Comparison of ENCODE assay signal across 21 cellular contexts in genomic region chr9:136366826-136367225, GRCh38. TPM values are rescaled to one million over a fixed set of nuclear protein-coding genes. Genes with fewer than 3 reads are reported as not detected.
DNase-seq lines count a peak whose midpoint lies in the region; ATAC-seq, FAIRE-seq and TF ChIP-seq lines count a peak whose summit lies in the region.
"Had no signal": no experiment of that assay in that cellular context is flagged by ENCODE, and none has a peak within 500 bp of the region (broad histone marks: within the 10 kb centered on the region; RNA-seq: fewer than 3 reads in every experiment).

No MANE protein-coding gene starts in this region.

- H3K4me3 Mint-ChIP-seq in dendritic cell treated with granulocyte-macrophage colony-stimulating factor and Interleukin-4, amounts not matched to agents 40 ng/mL and 50 ng/mL, for 4 days = no peak overlapping the region
- H3K4me3 Mint-ChIP-seq in stimulated activated effector memory CD8-positive, alpha-beta T cell treated with anti-CD3 and anti-CD28 coated beads, Interleukin-12 subunit alpha, Interleukin-12 subunit beta, amount 100 ng/mL, for 72 hours = no peak overlapping the region
- H3K4me3 Mint-ChIP-seq: B cell, HFFc6 had no signal

- peak overlapping the region; percentile 61 for H2BK120ac ChIP-seq in neuronal stem cell (ENCODE audit: low read depth, low read length)

- POLR2A ChIA-PET in OCI-LY7 (lab: Charles Lee) = interaction anchor here (0.6 kb wide), 1 partner anchor 91 kb away, joined by 4 read pairs; no protein-coding TSS in a partner anchor

- no peaks in the 10 kb centered on the region for H3K9me2 ChIP-seq in OCI-LY7 (ENCODE audit: insufficient read depth, low read length)

- H2AK5ac ChIP-seq in neuronal stem cell (ENCODE audit: low read depth, low read length) = peak overlapping the region; percentile 37

- H3K27ac ChIP-seq in HL-60 (replicated peaks) (peak overlapping the region; percentile 66), neuronal stem cell (replicated peaks; ENCODE audit: low read length) (no peak overlapping the region), OCI-LY7 (ENCODE audit: low read depth, low read length, poor library complexity, severe bottlenecking) (no peak overlapping the region)

- no peaks in the 10 kb centered on the region for H3K9me3 Mint-ChIP-seq in dendritic cell treated with granulocyte-macrophage colony-stimulating factor and Interleukin-4, amounts not matched to agents 40 ng/mL and 50 ng/mL, for 4 days
- H3K9me3 Mint-ChIP-seq in stimulated activated effector memory CD8-positive, alpha-beta T cell treated with anti-CD3 and anti-CD28 coated beads, Interleukin-12 subunit alpha, Interleukin-12 subunit beta, amount 100 ng/mL, for 72 hours = no peaks in the 10 kb centered on the region
- H3K9me3 Mint-ChIP-seq: HFFc6 had no signal

- DNase-seq in HL-60 (ENCODE audit: low read depth in 1 of 2, low spot score in 1 of 2) = no peak
- DNase-seq in neuronal stem cell (ENCODE audit: low spot score) = no peak
- no peak for DNase-seq in stimulated activated effector memory CD8-positive, alpha-beta T cell treated with anti-CD3 and anti-CD28 coated beads, Interleukin-12 subunit alpha, Interleukin-12 subunit beta, amount 100 ng/mL, for 72 hours (ENCODE audit: low spot score in 2 of 2)
- DNase-seq in HTR-8/SVneo (ENCODE audit: insufficient read length, low spot score) = no peak
- DNase-seq in DMS79 (lab: John Stamatoyannopoulos, UW) = no peak
- DNase-seq in NOMO-1 (lab: John Stamatoyannopoulos, UW; ENCODE audit: unreplicated experiment in 2 of 2) = no peak
- no peak for DNase-seq in OCI-LY7 (ENCODE audit: low spot score)
- DNase-seq: C1 segment of cervical spinal cord; Calu3; CD4-positive, alpha-beta memory T cell; COR-L47; DMS53; DND-41; GOT3; HFFc6 had no signal

- no peaks in the 10 kb centered on the region for H3K27me3 Mint-ChIP-seq in dendritic cell treated with granulocyte-macrophage colony-stimulating factor and Interleukin-4, amounts not matched to agents 40 ng/mL and 50 ng/mL, for 4 days
- H3K27me3 Mint-ChIP-seq: B cell; CD4-positive, alpha-beta memory T cell had no signal

- no peak for ATAC-seq in stimulated activated effector memory CD8-positive, alpha-beta T cell treated with anti-CD3 and anti-CD28 coated beads, Interleukin-12 subunit alpha, Interleukin-12 subunit beta, amount 100 ng/mL, for 72 hours

- no peak overlapping the region for H2BK15ac ChIP-seq in neuronal stem cell (ENCODE audit: low read length)

- peak overlapping the region; percentile 97 for H4K8ac ChIP-seq in neuronal stem cell (ENCODE audit: low read depth, low read length)

- H3K79me1 ChIP-seq in neuronal stem cell (ENCODE audit: low read depth, low read length) = peaks cover 11% of the 10 kb centered on the region

- H3K4ac ChIP-seq in neuronal stem cell (ENCODE audit: low read length) = no peak overlapping the region

- peak overlapping the region; percentile 24 for H2BK5ac ChIP-seq in neuronal stem cell (ENCODE audit: low read length)

- peaks cover 88% of the 10 kb centered on the region for H3K36me3 Mint-ChIP-seq in dendritic cell treated with granulocyte-macrophage colony-stimulating factor and Interleukin-4, amounts not matched to agents 40 ng/mL and 50 ng/mL, for 4 days (ENCODE audit: low read depth)
- H3K36me3 Mint-ChIP-seq in stimulated activated effector memory CD8-positive, alpha-beta T cell treated with anti-CD3 and anti-CD28 coated beads, Interleukin-12 subunit alpha, Interleukin-12 subunit beta, amount 100 ng/mL, for 72 hours = peaks cover 8% of the 10 kb centered on the region

- H3K36me3 ChIP-seq in neuronal stem cell (replicated peaks in 1 of 2; ENCODE audit: control insufficient read depth in 2 of 2, insufficient read depth in 2 of 2, low read length in 2 of 2) (peaks cover 0 to 3% of the 10 kb centered on the region in 2 donors), OCI-LY7 (ENCODE audit: insufficient read depth, low read length) (no peaks in the 10 kb centered on the region)
- H3K36me3 ChIP-seq: HAP-1 had no signal

- no peak for FAIRE-seq in HTR-8/SVneo (lab: Jason Lieb, UNC)
- FAIRE-seq: G401.6, GM12892, H54 had no signal

- H2AFZ ChIP-seq in neuronal stem cell (ENCODE audit: low read length) = no peak overlapping the region
- no peak overlapping the region for H2AFZ ChIP-seq in OCI-LY7 (ENCODE audit: low read length)

- H4K20me1 ChIP-seq in OCI-LY7 (ENCODE audit: insufficient read depth, low read length) = no peaks in the 10 kb centered on the region

- peak overlapping the region; percentile 80 for H3K23ac ChIP-seq in neuronal stem cell (ENCODE audit: low read depth, low read length, poor library complexity)

- no peaks in the 10 kb centered on the region for H3K79me2 ChIP-seq in OCI-LY7 (ENCODE audit: insufficient read depth, low read depth, low read length)

- peak overlapping the region; percentile 73 for H2BK12ac ChIP-seq in neuronal stem cell (ENCODE audit: low read length)

- H3K27me3 ChIP-seq in HL-60 (ENCODE audit: insufficient read depth, poor library complexity, severe bottlenecking) = no peaks in the 10 kb centered on the region
- peaks cover 0 to 2% (median 0%) of the 10 kb centered on the region in 3 experiments for H3K27me3 ChIP-seq in neuronal stem cell (ENCODE audit: control insufficient read depth in 3 of 3, insufficient read depth in 3 of 3, low read depth in 1 of 3, low read length in 3 of 3)

- peaks cover 0 to 3% of the 10 kb centered on the region in 2 donors for H3K9me3 ChIP-seq in neuronal stem cell (replicated peaks in 1 of 2; ENCODE audit: control insufficient read depth in 2 of 2, insufficient read depth in 1 of 2, low read depth in 1 of 2, low read length in 2 of 2)
- H3K9me3 ChIP-seq in OCI-LY7 (ENCODE audit: low read length) = no peaks in the 10 kb centered on the region
- H3K9me3 ChIP-seq: HAP-1 had no signal

- no peak overlapping the region for H3K14ac ChIP-seq in neuronal stem cell (ENCODE audit: low read length)

- peak overlapping the region; percentile 38 for H3K18ac ChIP-seq in neuronal stem cell (ENCODE audit: low read length)

- H3K4me3 ChIP-seq in HL-60 (replicated peaks; ENCODE audit: insufficient read depth, low read length) = no peak overlapping the region
- no peak overlapping the region for H3K4me3 ChIP-seq in neuronal stem cell (ENCODE audit: low read length in 2 of 2)
- H3K4me3 ChIP-seq in OCI-LY7 (ENCODE audit: low read depth, low read length, poor library complexity, severe bottlenecking) = no peak overlapping the region
- H3K4me3 ChIP-seq: HAP-1 had no signal

- peak overlapping the region; percentile 83 for H3K27ac Mint-ChIP-seq in dendritic cell treated with granulocyte-macrophage colony-stimulating factor and Interleukin-4, amounts not matched to agents 40 ng/mL and 50 ng/mL, for 4 days
- peak overlapping the region; percentile 10 for H3K27ac Mint-ChIP-seq in stimulated activated effector memory CD8-positive, alpha-beta T cell treated with anti-CD3 and anti-CD28 coated beads, Interleukin-12 subunit alpha, Interleukin-12 subunit beta, amount 100 ng/mL, for 72 hours
- H3K27ac Mint-ChIP-seq: HFFc6 had no signal

- no peak overlapping the region for H3K9ac ChIP-seq in neuronal stem cell (ENCODE audit: low read depth, low read length, poor library complexity)

- intact Hi-C loops in dendritic cell treated with granulocyte-macrophage colony-stimulating factor and Interleukin-4, amounts not matched to agents 40 ng/mL and 50 ng/mL, for 4 days (cut with micrococcal nuclease) = no loop called here
- intact Hi-C loops in OCI-LY7 (cut with micrococcal nuclease; ENCODE audit: unreplicated experiment) = no loop called here

- WGBS in neuronal stem cell (ENCODE audit: extremely low coverage in 2 of 2, insufficient read length in 2 of 2, insufficient replicate concordance in 1 of 2), 2 donors = no CpG with 5 or more reads among the region's 9 CpGs

- no TSS peak for BruUV-seq in OCI-LY7 (replicated peaks; lab: Mats Ljungman, UMichigan)

- TF ChIP-seq CTCF in HL-60 (IDR thresholded peaks at IDR 0.05; ENCODE audit: insufficient read depth, low read length) (no peak), OCI-LY7 (conservative IDR thresholded peaks at IDR 0.05; ENCODE audit: low read length) (no peak)

- H3K4me2 ChIP-seq in neuronal stem cell (ENCODE audit: insufficient read depth, low read length, poor library complexity, severe bottlenecking) (no peak overlapping the region), OCI-LY7 (ENCODE audit: low read length) (no peak overlapping the region)

- no peak overlapping the region for H4K91ac ChIP-seq in neuronal stem cell (ENCODE audit: low read depth, low read length, poor library complexity)

- peaks cover 6 to 7% of the 10 kb centered on the region in 2 donors for H3K4me1 ChIP-seq in neuronal stem cell (ENCODE audit: control insufficient read depth in 2 of 2, insufficient read depth in 1 of 2, low read depth in 1 of 2, low read length in 2 of 2)
- peaks cover 12% of the 10 kb centered on the region for H3K4me1 ChIP-seq in OCI-LY7 (ENCODE audit: insufficient read depth, low read length, poor library complexity, severe bottlenecking)

- peaks cover 79% of the 10 kb centered on the region for H3K4me1 Mint-ChIP-seq in dendritic cell treated with granulocyte-macrophage colony-stimulating factor and Interleukin-4, amounts not matched to agents 40 ng/mL and 50 ng/mL, for 4 days (ENCODE audit: low read depth)
- peaks cover 9% of the 10 kb centered on the region for H3K4me1 Mint-ChIP-seq in stimulated activated effector memory CD8-positive, alpha-beta T cell treated with anti-CD3 and anti-CD28 coated beads, Interleukin-12 subunit alpha, Interleukin-12 subunit beta, amount 100 ng/mL, for 72 hours

- CTCF ChIA-PET in OCI-LY7 (lab: Charles Lee; ENCODE audit: unreplicated experiment) = no interaction called here

RNA-seq across cellular contexts. Expression of gene DNLZ, which starts 3.3 kb away (rescaled TPM):
- 6.7 TPM for polyA plus RNA-seq in neuronal stem cell (2013, experiment 1 of 2)
- polyA plus RNA-seq in neuronal stem cell (2013, experiment 2 of 2) = 6.9 TPM
- total RNA-seq in OCI-LY7 (2014; rRNA removed; shearing (Covaris generic)) = 21.2 and 21.8 TPM in 2 replicates
- 13.1 and 16.8 TPM in 2 replicates for total RNA-seq in OCI-LY7 (2022)

RNA-seq across cellular contexts. Expression of gene CARD9, which starts 6.6 kb away (rescaled TPM):
- 0.14 TPM for polyA plus RNA-seq in neuronal stem cell (2013, experiment 1 of 2)
- polyA plus RNA-seq in neuronal stem cell (2013, experiment 2 of 2) = 0.17 TPM
- total RNA-seq in OCI-LY7 (2014; rRNA removed; shearing (Covaris generic)) = 0.92 and 1.8 TPM in 2 replicates
- total RNA-seq in OCI-LY7 (2022) = 1.7 and 2.1 TPM in 2 replicates

RNA-seq across cellular contexts. Expression of gene SNAPC4, which starts 33.1 kb away (rescaled TPM):
- polyA plus RNA-seq in neuronal stem cell (2013, experiment 1 of 2) = 7.2 TPM
- polyA plus RNA-seq in neuronal stem cell (2013, experiment 2 of 2) = 7.1 TPM
- 10.2 and 13.4 TPM in 2 replicates for total RNA-seq in OCI-LY7 (2014; rRNA removed; shearing (Covaris generic))
- total RNA-seq in OCI-LY7 (2022) = 15.4 and 16.8 TPM in 2 replicates

RNA-seq across cellular contexts. Expression of gene GPSM1, which starts 39.5 kb away (rescaled TPM):
- polyA plus RNA-seq in neuronal stem cell (2013, experiment 1 of 2) = 37.4 TPM
- 37.2 TPM for polyA plus RNA-seq in neuronal stem cell (2013, experiment 2 of 2)
- not detected in 2 replicates for total RNA-seq in OCI-LY7 (2014; rRNA removed; shearing (Covaris generic))
- total RNA-seq in OCI-LY7 (2022) = not detected in 2 replicates

RNA-seq across cellular contexts. Expression of gene ENTR1, which starts 43.6 kb away (rescaled TPM):
- 53.7 TPM for polyA plus RNA-seq in neuronal stem cell (2013, experiment 1 of 2)
- 51.2 TPM for polyA plus RNA-seq in neuronal stem cell (2013, experiment 2 of 2)
- total RNA-seq in OCI-LY7 (2014; rRNA removed; shearing (Covaris generic)) = 87.2 and 103 TPM in 2 replicates
- total RNA-seq in OCI-LY7 (2022) = 102 and 109 TPM in 2 replicates
